11 cellular contexts compared by ENCODE assay signal in genomic region chr7:117297606-117298005, GRCh38. TPM values are rescaled to one million over a fixed set of nuclear protein-coding genes. Genes with fewer than 3 reads are reported as not detected.
"Had no signal": no experiment of that assay in that cellular context is flagged by ENCODE, and none has a peak within 500 bp of the region (broad histone marks: within the 10 kb centered on the region; RNA-seq: fewer than 3 reads in every experiment).

No MANE protein-coding gene starts in this region.

- H3K4me1 ChIP-seq: HAP-1 had no signal

- ATAC-seq: GM23338, HCT116, HepG2 had no signal

- H3K27ac ChIP-seq: HL-60 had no signal

- H3K9me3 Mint-ChIP-seq: GM23338, HFFc6, IgD-negative memory B cell had no signal

- H3K4me2 ChIP-seq: GM23338 had no signal

- H3K4me3 Mint-ChIP-seq: GM23338, HFFc6, IgD-negative memory B cell had no signal

- H3K4me1 Mint-ChIP-seq: GM23338 had no signal

- H3K4me3 ChIP-seq: GM23338, HAP-1 had no signal

- DNase-seq: HFFc6, KBM-7 had no signal

- H3K36me3 Mint-ChIP-seq: IgD-negative memory B cell had no signal

- H3K36me3 ChIP-seq: HAP-1 had no signal

- H2AFZ ChIP-seq: GM23338 had no signal

- H3K27ac Mint-ChIP-seq: GM23338, HFFc6, IgD-negative memory B cell had no signal

- H3K9me3 ChIP-seq: HAP-1 had no signal

- FAIRE-seq: H1, H54, HepG2 had no signal

RNA-seq across cellular contexts. Expression of gene WNT2, which starts 25.3 kb away (rescaled TPM):
- total RNA-seq: GM23338, H1, HepG2, HFFc6, HT1080 had no signal
- polyA plus RNA-seq: GM23338, H1, HepG2, IgD-negative memory B cell had no signal
